ENCODE assay signal across 8 cellular contexts in genomic region chr20:11544029-11544678, GRCh38.
A peak's percentile ranks its signal among the peaks of the same experiment; 100 is the strongest.
DNase-seq lines count a peak whose midpoint lies in the region; FAIRE-seq and TF ChIP-seq lines count a peak whose summit lies in the region.

No MANE protein-coding gene starts in this region.

- H3K4me1 ChIP-seq in HUES48 (ENCODE audit: control insufficient read depth, insufficient read depth, low read length) (peaks cover 31% of the 10 kb centered on the region), NT2/D1 (ENCODE audit: insufficient read depth, insufficient read length) (no peaks in the 10 kb centered on the region)

- no peak overlapping the region for H3K4me3 Mint-ChIP-seq in Calu3 (ENCODE audit: low read depth, unreplicated experiment)

- CTCF ChIA-PET in Calu3 (lab: Charles Lee), result interaction anchor here (1.7 kb wide), 1 partner anchor 338 kb away, joined by 3 read pairs; no protein-coding TSS in a partner anchor

- DNase-seq in Calu3 (peak; percentile 32), GM19239 (ENCODE audit: insufficient read length, low spot score) (no peak), NT2/D1 (ENCODE audit: low read depth, low spot score) (peak; percentile 77), coronary artery (ENCODE audit: low spot score) (no peak), lung microvascular endothelial cell (ENCODE audit: low read depth in 2 of 2) (peak; percentile 75 to 81)
- no peak for DNase-seq in stimulated activated naive CD4-positive, alpha-beta T cell (lab: John Stamatoyannopoulos, UW)
- DNase-seq in stimulated activated CD8-positive, alpha-beta memory T cell treated with anti-CD3 and anti-CD28 coated beads, Interleukin-4, amount 100 ng/mL, for 48 hours, result no peak

- no peak overlapping the region for H3K27ac Mint-ChIP-seq in Calu3 (ENCODE audit: unreplicated experiment)

- H3K27me3 ChIP-seq in HUES48 (ENCODE audit: control insufficient read depth, insufficient read depth, low read length) (no peaks in the 10 kb centered on the region), NT2/D1 (ENCODE audit: insufficient read depth, insufficient read length) (no peaks in the 10 kb centered on the region)

- H3K36me3 ChIP-seq in HUES48 (ENCODE audit: control insufficient read depth, insufficient read depth, low read length) (no peaks in the 10 kb centered on the region), NT2/D1 (ENCODE audit: insufficient read depth, insufficient read length, low read length) (no peaks in the 10 kb centered on the region)

- TF ChIP-seq CTCF in Calu3 (IDR thresholded peaks at IDR 0.05; ENCODE audit: unreplicated experiment) (no peak), coronary artery (IDR thresholded peaks at IDR 0.05) (peak; percentile 50)

- no peaks in the 10 kb centered on the region for H3K9me3 Mint-ChIP-seq in Calu3 (ENCODE audit: low read depth, unreplicated experiment)

- H3K27ac ChIP-seq in HUES48 (ENCODE audit: low read depth, low read length) (peak overlapping the region; percentile 44), coronary artery (no peak overlapping the region)

- H3K27me3 Mint-ChIP-seq in Calu3 (ENCODE audit: unreplicated experiment), result no peaks in the 10 kb centered on the region

- H3K9me3 ChIP-seq in HUES48 (ENCODE audit: control insufficient read depth, insufficient read depth, low read length) (no peaks in the 10 kb centered on the region), NT2/D1 (ENCODE audit: insufficient read depth, low read length) (0 out of 2 replicates have a peak, but pooled peaks cover 4% of the 10 kb centered on the region)

- H3K36me3 Mint-ChIP-seq in Calu3 (ENCODE audit: insufficient read depth, unreplicated experiment), result no peaks in the 10 kb centered on the region

- peak; percentile 90 for FAIRE-seq in GM19239 (lab: Jason Lieb, UNC)

- H3K9ac ChIP-seq in HUES48 (ENCODE audit: low read depth, low read length) (no peak overlapping the region), NT2/D1 (ENCODE audit: insufficient read length, low read depth) (no peak overlapping the region)

- peaks cover 6% of the 10 kb centered on the region for H3K4me1 Mint-ChIP-seq in Calu3 (ENCODE audit: low read depth, unreplicated experiment)

- BruUV-seq in Calu3 (replicated peaks; lab: Mats Ljungman, UMichigan), result no TSS peak

- H3K4me3 ChIP-seq in HUES48 (ENCODE audit: low read depth, low read length) (no peak overlapping the region), NT2/D1 (ENCODE audit: insufficient read length, low read depth) (no peak overlapping the region), coronary artery (peak overlapping the region; percentile 48)

- intact Hi-C loops in Calu3 (cut with micrococcal nuclease; ENCODE audit: unreplicated experiment), result loop anchor here (5.0 to 10.0 kb wide), 7 partner anchors 87 to 1927 kb away; partner anchors contain the start of gene JAG1

Comparison
In these comparisons a context has a peak if more than half of its experiments do, and no peak if none do; other contexts are left out.
1. DNase-seq: peak in Calu3 (single experiment), NT2/D1 (single experiment) and lung microvascular endothelial cell (2 of 2); none in GM19239 (single experiment), coronary artery (single experiment), stimulated activated naive CD4-positive, alpha-beta T cell (0 of 6) and stimulated activated CD8-positive, alpha-beta memory T cell treated with anti-CD3 and anti-CD28 coated beads, Interleukin-4, amount 100 ng/mL, for 48 hours (single experiment).